8 cellular contexts compared by ENCODE assay signal in genomic region chr11:46379483-46380293, GRCh38. TPM values are rescaled to one million over a fixed set of nuclear protein-coding genes. Genes with fewer than 3 reads are reported as not detected.
A peak's percentile ranks its signal among the peaks of the same experiment; 100 is the strongest.
DNase-seq lines count a peak whose midpoint lies in the region; ATAC-seq and TF ChIP-seq lines count a peak whose summit lies in the region.
"Not testable (repeated sequence)": the region's sequence is repeated elsewhere in the genome, so short reads cannot be mapped to it uniquely, and the experiment has no call there.

No MANE protein-coding gene starts in this region.

- DNase-seq in CD8-positive, alpha-beta memory T cell; RWPE2 (ENCODE audit: low spot score); activated naive CD4-positive, alpha-beta T cell treated with anti-CD3 and anti-CD28 coated beads, Interleukin-2, amount 10 ng/mL, durations not matched to agents 7 days and 5 days; testis: not testable (repeated sequence)
- DNase-seq in islet precursor cell (peak; percentile 99), osteoblast (ENCODE audit: insufficient read length, low spot score, missing footprints) (peak; percentile 94)

- not testable (repeated sequence) for H2AFZ ChIP-seq in osteoblast (ENCODE audit: low read length)

- TF ChIP-seq POLR2A in testis (IDR thresholded peaks at IDR 0.05) = not testable (repeated sequence)

- intact Hi-C loops in testis (cut with DNase I; ENCODE audit: low total_unique reads) = not testable (repeated sequence)

- WGBS in testis, 2 donors = 62 to 74% methylated on average over 11 to 33 of the region's 36 CpGs

- TF ChIP-seq CTCF in RWPE2 (IDR thresholded peaks at IDR 0.05; ENCODE audit: poor library complexity, severe bottlenecking); osteoblast (IDR thresholded peaks at IDR 0.05; ENCODE audit: extremely low read depth, low read depth, low read length); testis (IDR thresholded peaks at IDR 0.05): not testable (repeated sequence)

- not testable (repeated sequence) for H3K27ac ChIP-seq in CD8-positive, alpha-beta memory T cell (ENCODE audit: low read depth, low read length); RWPE2 (ENCODE audit: poor library complexity, severe bottlenecking); osteoblast (ENCODE audit: low read depth, low read length)
- H3K27ac ChIP-seq in HUES48 (ENCODE audit: low read depth, low read length) (peak overlapping the region; percentile 98), testis (peak overlapping the region; percentile 68 to 79)

- not testable (repeated sequence) for H3K9me3 Mint-ChIP-seq in CD8-positive, alpha-beta memory T cell; activated naive CD4-positive, alpha-beta T cell treated with anti-CD3 and anti-CD28 coated beads, Interleukin-2, amount 10 ng/mL, durations not matched to agents 7 days and 5 days

- not testable (repeated sequence) for H4K20me1 ChIP-seq in osteoblast (ENCODE audit: insufficient read depth, low read length)

- POLR2A ChIA-PET in CD8-positive, alpha-beta memory T cell (lab: Charles Lee) = interaction anchor here (1.0 kb wide), 3 partner anchors 11 to 27 kb away, joined by 3 to 5 read pairs (median 4); no protein-coding TSS in a partner anchor

- not testable (repeated sequence) for H3K4me2 ChIP-seq in osteoblast (ENCODE audit: insufficient read depth, low read length)

- H3K9ac ChIP-seq in HUES48 (ENCODE audit: low read depth, low read length) = not testable (repeated sequence)

- H3K36me3 Mint-ChIP-seq in CD8-positive, alpha-beta memory T cell = peaks cover 0 to 38% (median 5%) of the 10 kb centered on the region in 3 donors
- H3K36me3 Mint-ChIP-seq in activated naive CD4-positive, alpha-beta T cell treated with anti-CD3 and anti-CD28 coated beads, Interleukin-2, amount 10 ng/mL, durations not matched to agents 7 days and 5 days = peaks cover 26% of the 10 kb centered on the region

- peak overlapping the region in 7 of 8 donors; percentile 43 to 95 (median 68) for H3K27ac Mint-ChIP-seq in CD8-positive, alpha-beta memory T cell
- not testable (repeated sequence) for H3K27ac Mint-ChIP-seq in activated naive CD4-positive, alpha-beta T cell treated with anti-CD3 and anti-CD28 coated beads, Interleukin-2, amount 10 ng/mL, durations not matched to agents 7 days and 5 days

- peak overlapping the region; percentile 20 to 90 (median 67) for H3K4me3 Mint-ChIP-seq in CD8-positive, alpha-beta memory T cell
- H3K4me3 Mint-ChIP-seq in activated naive CD4-positive, alpha-beta T cell treated with anti-CD3 and anti-CD28 coated beads, Interleukin-2, amount 10 ng/mL, durations not matched to agents 7 days and 5 days = peak overlapping the region; percentile 40

- CTCF ChIA-PET in CD8-positive, alpha-beta memory T cell (lab: Charles Lee) = interaction anchor here (1.7 kb wide), 1 partner anchor 10 kb away, joined by 6 read pairs; no protein-coding TSS in a partner anchor
- CTCF ChIA-PET in activated naive CD4-positive, alpha-beta T cell treated with anti-CD3 and anti-CD28 coated beads, Interleukin-2, amount 10 ng/mL, durations not matched to agents 7 days and 5 days (lab: Charles Lee) = interaction anchor here (1.2 kb wide), 1 partner anchor 9 kb away, joined by 3 read pairs; no protein-coding TSS in a partner anchor

- H3K79me2 ChIP-seq in osteoblast (ENCODE audit: insufficient read depth, low read length) = not testable (repeated sequence)

- H3K27me3 ChIP-seq in CD8-positive, alpha-beta memory T cell (ENCODE audit: insufficient read depth, low read length, poor library complexity, severe bottlenecking) = peaks cover 16% of the 10 kb centered on the region
- not testable (repeated sequence) for H3K27me3 ChIP-seq in HUES48 (ENCODE audit: control insufficient read depth, insufficient read depth, low read length); RWPE2 (ENCODE audit: insufficient read depth, poor library complexity, severe bottlenecking); osteoblast (ENCODE audit: insufficient read depth, low read length); testis

- H3K4me1 Mint-ChIP-seq in CD8-positive, alpha-beta memory T cell = peaks cover 5 to 24% (median 6%) of the 10 kb centered on the region in 3 donors
- peaks cover 18% of the 10 kb centered on the region for H3K4me1 Mint-ChIP-seq in activated naive CD4-positive, alpha-beta T cell treated with anti-CD3 and anti-CD28 coated beads, Interleukin-2, amount 10 ng/mL, durations not matched to agents 7 days and 5 days

- H3K9me3 ChIP-seq in CD8-positive, alpha-beta memory T cell (ENCODE audit: low read length); HUES48 (ENCODE audit: control insufficient read depth, insufficient read depth, low read length); RWPE2 (ENCODE audit: severe bottlenecking); osteoblast (ENCODE audit: low read depth, low read length); testis: not testable (repeated sequence)

- peaks cover 17% of the 10 kb centered on the region for H3K36me3 ChIP-seq in CD8-positive, alpha-beta memory T cell (ENCODE audit: insufficient read depth, low read length)
- H3K36me3 ChIP-seq in HUES48 (ENCODE audit: control insufficient read depth, insufficient read depth, low read length) (peaks cover 38% of the 10 kb centered on the region), RWPE2 (ENCODE audit: low read depth) (peaks cover 17% of the 10 kb centered on the region)
- H3K36me3 ChIP-seq in osteoblast (ENCODE audit: insufficient read depth, low read length); testis (ENCODE audit: low read depth, missing control alignments): not testable (repeated sequence)

- H3K4me3 ChIP-seq in CD8-positive, alpha-beta memory T cell (ENCODE audit: low read length); RWPE2 (ENCODE audit: severe bottlenecking); osteoblast (ENCODE audit: insufficient read depth, low read length): not testable (repeated sequence)
- peak overlapping the region; percentile 69; the same call in 1 of the 2 replicates for H3K4me3 ChIP-seq in HUES48 (ENCODE audit: low read depth, low read length)
- H3K4me3 ChIP-seq in testis = peak overlapping the region in 1 of 2 donors; percentile 68

- peaks cover 11 to 18% of the 10 kb centered on the region in 2 donors for H3K27me3 Mint-ChIP-seq in CD8-positive, alpha-beta memory T cell
- peaks cover 40% of the 10 kb centered on the region for H3K27me3 Mint-ChIP-seq in activated naive CD4-positive, alpha-beta T cell treated with anti-CD3 and anti-CD28 coated beads, Interleukin-2, amount 10 ng/mL, durations not matched to agents 7 days and 5 days

- peaks cover 12% of the 10 kb centered on the region for H3K4me1 ChIP-seq in CD8-positive, alpha-beta memory T cell (ENCODE audit: insufficient read depth, low read length)
- H3K4me1 ChIP-seq in HUES48 (ENCODE audit: control insufficient read depth, insufficient read depth, low read length) (peaks cover 13% of the 10 kb centered on the region), testis (peaks cover 11% of the 10 kb centered on the region)
- not testable (repeated sequence) for H3K4me1 ChIP-seq in RWPE2 (ENCODE audit: insufficient read depth, poor library complexity, severe bottlenecking); osteoblast (ENCODE audit: insufficient read depth, low read length)

- ATAC-seq in RWPE2 (ENCODE audit: low read depth) = peak; percentile 10; the same call in 2 of the 3 replicates
- ATAC-seq in esophagus mucosa = peak; percentile 19

RNA-seq across cellular contexts. Expression of gene MDK, which starts 1.8 kb away (rescaled TPM):
- 1 to 10 TPM; 1.1 to 1.2 TPM for total RNA-seq in CD8-positive, alpha-beta memory T cell
- polyA plus RNA-seq in CD8-positive, alpha-beta memory T cell = 0.97 TPM
- total RNA-seq in esophagus mucosa (40.9 TPM), osteoblast (27.5 and 27.7 TPM in 2 replicates), testis (10 to 100 TPM; 14.4 to 14.5 TPM)
- polyA plus RNA-seq in testis (ENCODE audit: insufficient read depth, low read depth, low replicate concordance) = 51.5 TPM

RNA-seq across cellular contexts. Expression of gene CHRM4, which starts 11.9 kb away (rescaled TPM):
- not detected for total RNA-seq in CD8-positive, alpha-beta memory T cell
- polyA plus RNA-seq in CD8-positive, alpha-beta memory T cell = 0.63 TPM
- total RNA-seq in esophagus mucosa = 0.12 TPM
- 0.29 and 0.36 TPM in 2 replicates for total RNA-seq in osteoblast
- 10 to 100 TPM in 1 of 2 donors, 1 to 10 TPM in 1; 7.2 to 19.5 TPM for total RNA-seq in testis
- polyA plus RNA-seq in testis (ENCODE audit: insufficient read depth, low read depth, low replicate concordance) = 13.5 TPM

RNA-seq across cellular contexts. Expression of gene DGKZ, which starts 32.4 kb away (rescaled TPM):
- total RNA-seq in CD8-positive, alpha-beta memory T cell = 10 to 100 TPM; 85.8 to 87.2 TPM
- 87.4 TPM for polyA plus RNA-seq in CD8-positive, alpha-beta memory T cell
- total RNA-seq in esophagus mucosa (31.4 TPM), osteoblast (47.1 and 52.5 TPM in 2 replicates), testis (100 to 1,000 TPM in 1 of 2 donors, 10 to 100 TPM in 1; 67.2 to 104 TPM)
- polyA plus RNA-seq in testis (ENCODE audit: insufficient read depth, low read depth, low replicate concordance) = 33.8 TPM

Comparison
In these comparisons a context has a peak if more than half of its experiments do, and no peak if none do; other contexts are left out.
1. RNA of gene MDK, which starts 1.8 kb away (total RNA-seq): 40.9 TPM in esophagus mucosa (single experiment), 27.5 to 27.7 TPM in osteoblast and 14.4 to 14.5 TPM in testis; 1.1 to 1.2 TPM in CD8-positive, alpha-beta memory T cell; every median in the first group is over 4 times any median in the second.